Comparison of ENCODE assay signal across 19 cellular contexts in genomic region chr3:13865106-13865505, GRCh38. TPM values are rescaled to one million over a fixed set of nuclear protein-coding genes. Genes with fewer than 3 reads are reported as not detected.
DNase-seq lines count a peak whose midpoint lies in the region; ATAC-seq lines count a peak whose summit lies in the region.
"Had no signal": no experiment of that assay in that cellular context is flagged by ENCODE, and none has a peak within 500 bp of the region (broad histone marks: within the 10 kb centered on the region; RNA-seq: fewer than 3 reads in every experiment).

No MANE protein-coding gene starts in this region.

- no peak overlapping the region for H3K9ac ChIP-seq in neuronal stem cell (ENCODE audit: low read depth, low read length, poor library complexity)
- H3K9ac ChIP-seq: KMS-11 had no signal

- H3K18ac ChIP-seq in neuronal stem cell (ENCODE audit: low read length) = peak overlapping the region; percentile 45

- H3K4me3 ChIP-seq in CD4-positive, alpha-beta memory T cell (ENCODE audit: low read length in 2 of 2) = no peak overlapping the region
- H3K4me3 ChIP-seq in neuronal stem cell (ENCODE audit: low read length in 2 of 2) = no peak overlapping the region
- H3K4me3 ChIP-seq: A549 had no signal

- no peak for ATAC-seq in GM21447 (IDR thresholded peaks at IDR 0.05; ENCODE audit: unreplicated experiment)
- ATAC-seq: A549 had no signal

- intact Hi-C loops in CD4-positive, alpha-beta memory T cell (cut with micrococcal nuclease) = no loop called here

- no peaks in the 10 kb centered on the region for H3K79me1 ChIP-seq in neuronal stem cell (ENCODE audit: low read depth, low read length)

- no peak for DNase-seq in activated CD4-positive, alpha-beta T cell treated with anti-CD3 and anti-CD28 coated beads, Interleukin-2, amount 10 ng/mL, durations not matched to agents 7 days and 5 days
- no peak for DNase-seq in activated CD4-positive, alpha-beta T cell treated with anti-CD3 and anti-CD28 coated beads, Interleukin-2, amount 50 U/mL, for 1 hour
- no peak for DNase-seq in CD4-positive, alpha-beta memory T cell
- no peak for DNase-seq in activated CD4-positive, alpha-beta memory T cell treated with anti-CD3 and anti-CD28 coated beads, Interleukin-2, amount 10 ng/mL, durations not matched to agents 7 days and 5 days
- DNase-seq in neuronal stem cell (ENCODE audit: low spot score) = no peak
- no peak for DNase-seq in stimulated activated naive CD4-positive, alpha-beta T cell treated with Interleukin-2 at 50 U/mL for 16 hours (lab: John Stamatoyannopoulos, UW)
- DNase-seq: C1 segment of cervical spinal cord; EL; HFFc6; NCI-H1436; NCI-H2029; NCI-H2171; NCI-H446; NK-92 treated with Interleukin-12 subunit alpha and Interleukin-12 subunit beta, amount 100 ng/mL, for 24 hours had no signal

- peaks cover under 1% of the 10 kb centered on the region for H3K9me3 Mint-ChIP-seq in activated CD4-positive, alpha-beta T cell treated with anti-CD3 and anti-CD28 coated beads, Interleukin-2, amount 10 ng/mL, durations not matched to agents 7 days and 5 days
- H3K9me3 Mint-ChIP-seq in CD4-positive, alpha-beta memory T cell = peaks cover 0 to 4% (median 0%) of the 10 kb centered on the region in 8 donors
- H3K9me3 Mint-ChIP-seq in activated CD4-positive, alpha-beta memory T cell treated with anti-CD3 and anti-CD28 coated beads, Interleukin-2, amount 10 ng/mL, durations not matched to agents 7 days and 5 days = no peaks in the 10 kb centered on the region
- H3K9me3 Mint-ChIP-seq: HFFc6 had no signal

- CTCF ChIA-PET in activated CD4-positive, alpha-beta T cell treated with anti-CD3 and anti-CD28 coated beads, Interleukin-2, amount 10 ng/mL, durations not matched to agents 7 days and 5 days (lab: Charles Lee) = interaction anchor here (1.6 kb wide), 1 partner anchor 213 kb away, joined by 3 read pairs; no protein-coding TSS in a partner anchor
- CTCF ChIA-PET in CD4-positive, alpha-beta memory T cell (lab: Charles Lee; ENCODE audit: partially characterized antibody) = interaction anchor here (1.0 to 4.4 kb wide), 6 partner anchors 9 to 217 kb away, joined by 3 to 57 read pairs (median 6); partner anchors contain the start of gene WNT7A
- CTCF ChIA-PET in activated CD4-positive, alpha-beta memory T cell treated with anti-CD3 and anti-CD28 coated beads, Interleukin-2, amount 10 ng/mL, durations not matched to agents 7 days and 5 days (lab: Charles Lee) = interaction anchor here (0.8 to 1.1 kb wide), 4 partner anchors 15 to 207 kb away, joined by 3 to 4 read pairs (median 4); no protein-coding TSS in a partner anchor

- peaks cover 56% of the 10 kb centered on the region for H3K4me1 Mint-ChIP-seq in activated CD4-positive, alpha-beta T cell treated with anti-CD3 and anti-CD28 coated beads, Interleukin-2, amount 10 ng/mL, durations not matched to agents 7 days and 5 days
- peaks cover 48 to 75% (median 59%) of the 10 kb centered on the region in 4 donors for H3K4me1 Mint-ChIP-seq in CD4-positive, alpha-beta memory T cell
- peaks cover 41% of the 10 kb centered on the region for H3K4me1 Mint-ChIP-seq in activated CD4-positive, alpha-beta memory T cell treated with anti-CD3 and anti-CD28 coated beads, Interleukin-2, amount 10 ng/mL, durations not matched to agents 7 days and 5 days

- peak overlapping the region; percentile 99 for H3K27ac Mint-ChIP-seq in activated CD4-positive, alpha-beta T cell treated with anti-CD3 and anti-CD28 coated beads, Interleukin-2, amount 10 ng/mL, durations not matched to agents 7 days and 5 days
- peak overlapping the region; percentile 83 to 100 (median 98) for H3K27ac Mint-ChIP-seq in CD4-positive, alpha-beta memory T cell
- H3K27ac Mint-ChIP-seq in activated CD4-positive, alpha-beta memory T cell treated with anti-CD3 and anti-CD28 coated beads, Interleukin-2, amount 10 ng/mL, durations not matched to agents 7 days and 5 days = peak overlapping the region; percentile 89
- H3K27ac Mint-ChIP-seq: HFFc6 had no signal

- H2BK5ac ChIP-seq in neuronal stem cell (ENCODE audit: low read length) = no peak overlapping the region

- peaks cover 72% of the 10 kb centered on the region for H3K4me1 ChIP-seq in CD4-positive, alpha-beta memory T cell (ENCODE audit: insufficient read depth, low read length)
- peaks cover 16 to 21% of the 10 kb centered on the region in 2 donors for H3K4me1 ChIP-seq in neuronal stem cell (ENCODE audit: control insufficient read depth in 2 of 2, insufficient read depth in 1 of 2, low read depth in 1 of 2, low read length in 2 of 2)
- H3K4me1 ChIP-seq: A549 had no signal

- no peak overlapping the region for H3K4ac ChIP-seq in neuronal stem cell (ENCODE audit: low read length)

- H2AFZ ChIP-seq in neuronal stem cell (ENCODE audit: low read length) = no peak overlapping the region

- peak overlapping the region; percentile 64 for H3K27ac ChIP-seq in CD4-positive, alpha-beta memory T cell (ENCODE audit: low read depth, low read length)
- no peak overlapping the region for H3K27ac ChIP-seq in neuronal stem cell (replicated peaks; ENCODE audit: low read length)
- H3K27ac ChIP-seq: A549, KMS-11 had no signal

- WGBS in neuronal stem cell (ENCODE audit: extremely low coverage in 2 of 2, insufficient read length in 2 of 2, insufficient replicate concordance in 1 of 2), 2 donors = no CpG with 5 or more reads among the region's 4 CpGs

- no peak overlapping the region for H3K23ac ChIP-seq in neuronal stem cell (ENCODE audit: low read depth, low read length, poor library complexity)

- H3K4me3 Mint-ChIP-seq in activated CD4-positive, alpha-beta T cell treated with anti-CD3 and anti-CD28 coated beads, Interleukin-2, amount 10 ng/mL, durations not matched to agents 7 days and 5 days = no peak overlapping the region
- peak overlapping the region in 7 of 8 donors; percentile 27 to 83 (median 72) for H3K4me3 Mint-ChIP-seq in CD4-positive, alpha-beta memory T cell
- no peak overlapping the region for H3K4me3 Mint-ChIP-seq in activated CD4-positive, alpha-beta memory T cell treated with anti-CD3 and anti-CD28 coated beads, Interleukin-2, amount 10 ng/mL, durations not matched to agents 7 days and 5 days
- H3K4me3 Mint-ChIP-seq: HFFc6 had no signal

- H2BK12ac ChIP-seq in neuronal stem cell (ENCODE audit: low read length) = no peak overlapping the region

- H2AK5ac ChIP-seq in neuronal stem cell (ENCODE audit: low read depth, low read length) = peak overlapping the region; percentile 41

- H3K27me3 Mint-ChIP-seq in activated CD4-positive, alpha-beta T cell treated with anti-CD3 and anti-CD28 coated beads, Interleukin-2, amount 10 ng/mL, durations not matched to agents 7 days and 5 days = peaks cover 5% of the 10 kb centered on the region
- no peaks in the 10 kb centered on the region for H3K27me3 Mint-ChIP-seq in CD4-positive, alpha-beta memory T cell
- H3K27me3 Mint-ChIP-seq in activated CD4-positive, alpha-beta memory T cell treated with anti-CD3 and anti-CD28 coated beads, Interleukin-2, amount 10 ng/mL, durations not matched to agents 7 days and 5 days = peaks cover 5% of the 10 kb centered on the region

- H3K36me3 Mint-ChIP-seq in activated CD4-positive, alpha-beta T cell treated with anti-CD3 and anti-CD28 coated beads, Interleukin-2, amount 10 ng/mL, durations not matched to agents 7 days and 5 days (ENCODE audit: low read depth) = peaks cover 4% of the 10 kb centered on the region
- H3K36me3 Mint-ChIP-seq in CD4-positive, alpha-beta memory T cell = peaks cover 15 to 33% of the 10 kb centered on the region in 2 donors
- no peaks in the 10 kb centered on the region for H3K36me3 Mint-ChIP-seq in activated CD4-positive, alpha-beta memory T cell treated with anti-CD3 and anti-CD28 coated beads, Interleukin-2, amount 10 ng/mL, durations not matched to agents 7 days and 5 days (ENCODE audit: low read depth)

- H3K36me3 ChIP-seq in CD4-positive, alpha-beta memory T cell (ENCODE audit: insufficient read depth, low read length) = no peaks in the 10 kb centered on the region
- no peaks in the 10 kb centered on the region for H3K36me3 ChIP-seq in neuronal stem cell (replicated peaks in 1 of 2; ENCODE audit: control insufficient read depth in 2 of 2, insufficient read depth in 2 of 2, low read length in 2 of 2)

- no peak overlapping the region for H3K14ac ChIP-seq in neuronal stem cell (ENCODE audit: low read length)

- no peaks in the 10 kb centered on the region for H3K27me3 ChIP-seq in CD4-positive, alpha-beta memory T cell (ENCODE audit: insufficient read depth, low read length)
- no peaks in the 10 kb centered on the region for H3K27me3 ChIP-seq in neuronal stem cell (ENCODE audit: control insufficient read depth in 3 of 3, insufficient read depth in 3 of 3, low read depth in 1 of 3, low read length in 3 of 3)

- POLR2A ChIA-PET in activated CD4-positive, alpha-beta T cell treated with anti-CD3 and anti-CD28 coated beads, Interleukin-2, amount 10 ng/mL, durations not matched to agents 7 days and 5 days (lab: Charles Lee) = no interaction called here
- POLR2A ChIA-PET in CD4-positive, alpha-beta memory T cell (lab: Charles Lee; ENCODE audit: partially characterized antibody) = interaction anchor here (0.8 to 4.2 kb wide), 10 partner anchors 8 to 389 kb away, joined by 3 to 137 read pairs (median 6); partner anchors contain the start of gene WNT7A
- POLR2A ChIA-PET in activated CD4-positive, alpha-beta memory T cell treated with anti-CD3 and anti-CD28 coated beads, Interleukin-2, amount 10 ng/mL, durations not matched to agents 7 days and 5 days (lab: Charles Lee) = interaction anchor here (0.8 kb wide), 1 partner anchor 314 kb away, joined by 3 read pairs; the partner anchor contains the start of genes LSM3 and XPC

- H2BK15ac ChIP-seq in neuronal stem cell (ENCODE audit: low read length) = no peak overlapping the region

- H4K91ac ChIP-seq in neuronal stem cell (ENCODE audit: low read depth, low read length, poor library complexity) = no peak overlapping the region

- no peak overlapping the region for H3K4me2 ChIP-seq in neuronal stem cell (ENCODE audit: insufficient read depth, low read length, poor library complexity, severe bottlenecking)
- H3K4me2 ChIP-seq: A549, KMS-11 had no signal

- peak overlapping the region; percentile 8 for H2BK120ac ChIP-seq in neuronal stem cell (ENCODE audit: low read depth, low read length)

- H3K9me3 ChIP-seq in CD4-positive, alpha-beta memory T cell (ENCODE audit: control insufficient read depth in 1 of 2, low read length in 2 of 2) = no peaks in the 10 kb centered on the region
- H3K9me3 ChIP-seq in neuronal stem cell (replicated peaks in 1 of 2; ENCODE audit: control insufficient read depth in 2 of 2, insufficient read depth in 1 of 2, low read depth in 1 of 2, low read length in 2 of 2) = no peaks in the 10 kb centered on the region
- H3K9me3 ChIP-seq: A549 had no signal

- H4K8ac ChIP-seq in neuronal stem cell (ENCODE audit: low read depth, low read length) = no peak overlapping the region

RNA-seq across cellular contexts. Expression of gene WNT7A, which starts 14.8 kb away (rescaled TPM):
- under 1 TPM; 0.20 to 0.29 TPM for total RNA-seq in activated CD4-positive, alpha-beta T cell treated with anti-CD3 and anti-CD28 coated beads, Interleukin-2, amount 10 ng/mL, durations not matched to agents 7 days and 5 days
- 10 to 100 TPM; 18.0 to 19.3 TPM for total RNA-seq in CD4-positive, alpha-beta memory T cell
- 1 to 10 TPM; 8.3 to 9.0 TPM for polyA plus RNA-seq in CD4-positive, alpha-beta memory T cell
- total RNA-seq in activated CD4-positive, alpha-beta memory T cell treated with anti-CD3 and anti-CD28 coated beads, Interleukin-2, amount 10 ng/mL, durations not matched to agents 7 days and 5 days = under 1 TPM in 1 of 2 experiments, not detected in 1; 0.13 TPM
- polyA plus RNA-seq in neuronal stem cell (2013, experiment 1 of 2) = 0.07 TPM
- 0.06 TPM for polyA plus RNA-seq in neuronal stem cell (2013, experiment 2 of 2)
- total RNA-seq: H4, HFFc6, OCI-LY7 had no signal

Comparison
In these comparisons a context has a peak if more than half of its experiments do, and no peak if none do; other contexts are left out.
1. H3K4me3 Mint-ChIP-seq: peak in CD4-positive, alpha-beta memory T cell (7 of 8); none in activated CD4-positive, alpha-beta T cell treated with anti-CD3 and anti-CD28 coated beads, Interleukin-2, amount 10 ng/mL, durations not matched to agents 7 days and 5 days (single experiment) and activated CD4-positive, alpha-beta memory T cell treated with anti-CD3 and anti-CD28 coated beads, Interleukin-2, amount 10 ng/mL, durations not matched to agents 7 days and 5 days (single experiment).
2. RNA of gene WNT7A, which starts 14.8 kb away (total RNA-seq): 18.0 to 19.3 TPM in CD4-positive, alpha-beta memory T cell; 0.20 to 0.29 TPM in activated CD4-positive, alpha-beta T cell treated with anti-CD3 and anti-CD28 coated beads, Interleukin-2, amount 10 ng/mL, durations not matched to agents 7 days and 5 days and 0.13 TPM in activated CD4-positive, alpha-beta memory T cell treated with anti-CD3 and anti-CD28 coated beads, Interleukin-2, amount 10 ng/mL, durations not matched to agents 7 days and 5 days; every median in the first group is over 10 times any median in the second.
3. Peak in every context shown above with its lines, with median percentiles within 50 percentile points of each other: H3K27ac Mint-ChIP-seq.